In genomic region chrX:72974885-72975284, GRCh38 we compare ENCODE assay signal across 6 cellular contexts. TPM values are rescaled to one million over a fixed set of nuclear protein-coding genes. Genes with fewer than 3 reads are reported as not detected.
"Had no signal": no experiment of that assay in that cellular context is flagged by ENCODE, and none has a peak within 500 bp of the region (broad histone marks: within the 10 kb centered on the region; RNA-seq: fewer than 3 reads in every experiment).

No MANE protein-coding gene starts in this region.

RNA-seq across cellular contexts. Expression of gene PABPC1L2B, which starts 27.9 kb away (rescaled TPM):
- total RNA-seq: M059J, PC-9, Peyer's patch, Right ventricle myocardium superior, SJSA1 had no signal

RNA-seq across cellular contexts. Expression of gene DMRTC1, which starts 31.2 kb away (rescaled TPM):
- total RNA-seq: M059J, PC-9, Peyer's patch, Right ventricle myocardium superior, SJSA1 had no signal
- polyA plus RNA-seq: SK-N-SH had no signal

RNA-seq across cellular contexts. Expression of gene FAM236A, which starts 36.9 kb away (rescaled TPM):
- total RNA-seq: M059J, PC-9, Peyer's patch, Right ventricle myocardium superior, SJSA1 had no signal
- polyA plus RNA-seq: SK-N-SH had no signal
